8 cellular contexts compared by ENCODE assay signal in the genomic region with DNA sequence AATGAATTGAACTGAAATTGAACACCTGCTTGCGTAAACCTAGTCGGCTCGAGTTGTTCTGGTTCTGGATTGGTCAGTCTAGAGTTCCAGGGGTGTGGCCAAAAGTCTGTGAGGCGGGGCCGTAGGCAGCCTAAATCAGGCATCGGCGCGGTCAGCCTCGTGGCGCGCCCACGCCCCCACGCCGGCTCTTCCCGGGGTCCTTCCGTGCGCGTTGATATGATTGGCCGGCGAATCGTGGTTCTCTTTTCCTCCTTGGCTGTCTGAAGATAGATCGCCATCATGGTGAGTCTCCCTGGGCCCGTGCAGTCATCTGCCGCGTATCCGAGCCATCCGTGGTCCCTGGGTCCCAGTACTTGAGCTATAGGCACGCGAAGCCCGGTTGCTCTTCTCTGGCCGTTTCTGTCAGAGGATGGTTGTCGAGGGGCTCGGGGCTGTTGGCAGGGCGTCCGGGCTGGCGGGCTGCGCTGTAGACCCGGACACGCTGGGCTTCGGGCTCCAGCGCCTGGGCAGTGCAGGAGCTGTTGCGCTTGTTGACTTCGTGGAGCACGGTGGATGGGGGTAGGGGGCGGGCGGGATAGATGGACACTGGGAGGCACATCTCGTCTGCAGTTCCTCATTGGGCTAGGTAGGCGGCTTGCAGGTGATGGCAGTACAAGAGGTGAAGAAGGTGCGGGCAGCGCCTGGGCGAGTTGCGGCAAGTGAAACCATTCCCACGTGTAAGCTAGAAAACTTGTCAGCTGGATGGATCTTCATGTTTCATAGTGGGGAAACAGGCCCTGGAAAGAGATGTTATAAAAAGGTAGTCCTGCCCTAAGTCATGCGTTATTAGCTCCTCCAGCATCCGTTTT. TPM values are rescaled to one million over a fixed set of nuclear protein-coding genes. Genes with fewer than 3 reads are reported as not detected.
DNase-seq lines count a peak whose midpoint lies in the region; ATAC-seq and TF ChIP-seq lines count a peak whose summit lies in the region.

Gene RPS24 (plus strand): TSS at position 241 of the 848 bp plus-strand sequence. CDS start 39 bp downstream, at position 280.

- peaks cover 47% of the 10 kb centered on the region for H3K36me3 ChIP-seq in PC-3 (ENCODE audit: low read depth, low read length)
- H3K36me3 ChIP-seq in mucosa of descending colon (ENCODE audit: low read depth), result peaks cover 10% of the 10 kb centered on the region

- TF ChIP-seq EP300 in Ishikawa (IDR thresholded peaks at IDR 0.05; ENCODE audit: borderline replicate concordance), result peak; percentile 16; the same call in 1 of the 2 replicates

- TF ChIP-seq CTCF in PC-3 (conservative IDR thresholded peaks at IDR 0.05; ENCODE audit: low read depth, low read length) (no peak), mucosa of descending colon (IDR thresholded peaks at IDR 0.05) (peak; percentile 10)

- intact Hi-C loops in PC-3 (cut with micrococcal nuclease) (loop anchor here (1.0 to 5.0 kb wide), 3 partner anchors 63 to 1118 kb away; no protein-coding TSS in a partner anchor), mucosa of descending colon (cut with DNase I, micrococcal nuclease) (no loop called here)

- peak within 1 kb of the TSS; percentile 76 for H3K4me2 ChIP-seq in PC-3 (ENCODE audit: low read length)

- peak; percentile 81 for ATAC-seq in GM21576 (IDR thresholded peaks at IDR 0.05; ENCODE audit: unreplicated experiment)
- peak; percentile 82 for ATAC-seq in PC-3
- ATAC-seq in mucosa of descending colon, result peak; percentile 92

- no peaks in the 10 kb centered on the region for H3K27me3 ChIP-seq in PC-3 (ENCODE audit: low read length)

- peak within 1 kb of the TSS; percentile 24 for H3K27ac ChIP-seq in PC-3 (ENCODE audit: low read length)
- peak within 1 kb of the TSS; percentile 83 for H3K27ac ChIP-seq in epithelial cell of prostate

- peaks cover 47% of the 10 kb centered on the region for H4K20me1 ChIP-seq in PC-3 (ENCODE audit: low read length)

- H3K9me3 ChIP-seq in PC-3 (ENCODE audit: low read length) (no peaks in the 10 kb centered on the region), mucosa of descending colon (no peaks in the 10 kb centered on the region)

- no peaks in the 10 kb centered on the region for H3K9me2 ChIP-seq in PC-3 (replicated peaks; ENCODE audit: low read length)

- H3K4me3 ChIP-seq in PC-3 (ENCODE audit: low read length) (peak within 1 kb of the TSS; percentile 65), mucosa of descending colon (peak within 1 kb of the TSS; percentile 38)

- TF ChIP-seq RAD21 in Ishikawa (IDR thresholded peaks at IDR 0.05; ENCODE audit: low read depth), result no peak

- POLR2A ChIA-PET in PC-3 (lab: Charles Lee; ENCODE audit: unreplicated experiment), result interaction anchor here (0.7 kb wide), 1 partner anchor 1368 kb away, joined by 3 read pairs; no protein-coding TSS in a partner anchor

- peaks cover 36% of the 10 kb centered on the region for H3F3A ChIP-seq in PC-3 (ENCODE audit: low read length, unreplicated experiment)

- DNase-seq in DMS114 treated with DMSO at 0.1 percent for 48 hours (lab: John Stamatoyannopoulos, UW; ENCODE audit: unreplicated experiment) (peak; percentile 99), PC-3 (peak; percentile 100), activated T-cell treated with anti-CD3 and anti-CD28 coated beads for 48 hours (ENCODE audit: low read depth) (peak; percentile 92), epithelial cell of prostate (ENCODE audit: low read depth, low spot score) (peak; percentile 84), mucosa of descending colon (peak; percentile 95 to 98 (median 97))
- peak; percentile 89 for DNase-seq in stimulated activated CD8-positive, alpha-beta memory T cell treated with anti-CD3 and anti-CD28 coated beads, Interleukin-4, amount 100 ng/mL, for 24 hours (ENCODE audit: low read depth)

- peaks cover 57% of the 10 kb centered on the region for H3K79me2 ChIP-seq in PC-3 (ENCODE audit: low read length)

- H2AFZ ChIP-seq in PC-3 (ENCODE audit: low read length), result peak within 1 kb of the TSS; percentile 68

- CTCF ChIA-PET in PC-3 (lab: Charles Lee), result no interaction called here

- H3K4me1 ChIP-seq in PC-3 (ENCODE audit: insufficient read depth, low read length) (peaks cover 45% of the 10 kb centered on the region), mucosa of descending colon (ENCODE audit: low read depth) (peaks cover 20% of the 10 kb centered on the region)

- H3K9ac ChIP-seq in PC-3 (ENCODE audit: low read length), result peak within 1 kb of the TSS; percentile 83

- no TSS peak for BruUV-seq in PC-3 (replicated peaks; lab: Mats Ljungman, UMichigan)

TF ChIP-seq in Ishikawa, 13 proteins besides CTCF, POLR2A, EP300 and RAD21:
- TF ChIP-seq, protein P1, sequence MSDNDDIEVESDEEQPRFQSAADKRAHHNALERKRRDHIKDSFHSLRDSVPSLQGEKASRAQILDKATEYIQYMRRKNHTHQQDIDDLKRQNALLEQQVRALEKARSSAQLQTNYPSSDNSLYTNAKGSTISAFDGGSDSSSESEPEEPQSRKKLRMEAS (IDR thresholded peaks at IDR 0.05), result peak; percentile 99
- TF ChIP-seq CREB1 (IDR thresholded peaks at IDR 0.05; ENCODE audit: low read depth) (peak; percentile 36; the same call in 1 of the 2 replicates), ZBTB7A (IDR thresholded peaks at IDR 0.05; ENCODE audit: low read depth) (no peak), YY1 (IDR thresholded peaks at IDR 0.05; ENCODE audit: low read depth) (peak; percentile 94), NFIC (IDR thresholded peaks at IDR 0.05) (peak; percentile 47; the same call in 1 of the 2 replicates), TAF1 (IDR thresholded peaks at IDR 0.05; ENCODE audit: low read depth) (peak; percentile 99), TCF12 (IDR thresholded peaks at IDR 0.05; ENCODE audit: low read depth) (peak; percentile 39; the same call in 1 of the 2 replicates), TEAD4 (IDR thresholded peaks at IDR 0.05) (0 out of 2 replicates have a peak, but pooled peaks have one; percentile 7), REST (IDR thresholded peaks at IDR 0.05; ENCODE audit: low read depth) (peak; percentile 28; the same call in 1 of the 2 replicates), CEBPB (IDR thresholded peaks at IDR 0.05) (peak; percentile 94), FOXM1 (IDR thresholded peaks at IDR 0.05; ENCODE audit: borderline replicate concordance, low read depth) (no peak; the same call in 1 of the 2 replicates), EGR1 (IDR thresholded peaks at IDR 0.05) (peak; percentile 88)
- TF ChIP-seq, protein P2, sequence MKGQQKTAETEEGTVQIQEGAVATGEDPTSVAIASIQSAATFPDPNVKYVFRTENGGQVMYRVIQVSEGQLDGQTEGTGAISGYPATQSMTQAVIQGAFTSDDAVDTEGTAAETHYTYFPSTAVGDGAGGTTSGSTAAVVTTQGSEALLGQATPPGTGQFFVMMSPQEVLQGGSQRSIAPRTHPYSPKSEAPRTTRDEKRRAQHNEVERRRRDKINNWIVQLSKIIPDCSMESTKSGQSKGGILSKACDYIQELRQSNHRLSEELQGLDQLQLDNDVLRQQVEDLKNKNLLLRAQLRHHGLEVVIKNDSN (IDR thresholded peaks at IDR 0.05), result no peak

RNA-seq across cellular contexts. Expression of gene RPS24, which starts in this region (rescaled TPM):
- total RNA-seq in PC-3 (2014; rRNA removed) (7,274 and 9,576 TPM in 2 replicates), mucosa of descending colon (1,000 to 10,000 TPM; 1,117 to 1,284 (median 1,155) TPM)

Comparison
In these comparisons a context has a peak if more than half of its experiments do, and no peak if none do; other contexts are left out.
1. Peak in every context shown above with its lines: DNase-seq, ATAC-seq, H3K4me3 ChIP-seq and H3K27ac ChIP-seq.